Comparison of ENCODE assay signal across 24 cellular contexts in the genomic region with DNA sequence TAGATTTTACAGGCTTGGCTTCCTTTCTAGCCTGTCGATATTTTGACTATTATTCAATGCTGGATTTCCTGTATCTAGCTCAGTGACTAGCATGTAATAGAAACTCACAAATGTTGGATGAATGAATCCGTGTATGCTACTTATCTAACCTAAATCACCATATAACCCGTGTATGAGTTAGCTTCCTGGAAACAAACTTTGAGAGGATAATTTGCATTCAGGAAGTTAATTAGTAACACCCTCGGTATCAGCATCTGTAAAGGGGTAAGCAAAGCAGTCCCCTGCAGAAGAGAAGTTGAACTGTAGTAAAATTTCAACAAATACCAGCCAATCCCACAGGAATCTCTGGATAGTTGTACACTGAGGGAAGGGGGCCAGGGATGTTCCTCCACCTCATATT.
DNase-seq lines count a peak whose midpoint lies in the region; ATAC-seq and TF ChIP-seq lines count a peak whose summit lies in the region.
"Had no signal": no experiment of that assay in that cellular context is flagged by ENCODE, and none has a peak within 500 bp of the region (broad histone marks: within the 10 kb centered on the region; RNA-seq: fewer than 3 reads in every experiment).

No MANE protein-coding gene starts in this region.

- H3K9me3 ChIP-seq in mucosa of descending colon: no peaks in the 10 kb centered on the region
- H3K9me3 ChIP-seq: BE2C had no signal

- no peak for DNase-seq in mucosa of descending colon
- DNase-seq in iPS-NIHi11 (ENCODE audit: low spot score): no peak
- DNase-seq in activated CD4-positive, alpha-beta T cell treated with anti-CD3 and anti-CD28 coated beads for 48 hours: no peak
- DNase-seq: BE2C; CD4-positive, alpha-beta T cell; DMS153; EL; HCEC 1CT; Karpas-422; NCI-H1092; NCI-H1436 treated with DMSO at 0.1 percent for 48 hours; NCI-H2029; NCI-H2171; NCI-H446 treated with DMSO at 0.1 percent for 48 hours; NCI-H69; Right ventricle myocardium superior; SW 1271; T-helper 2 cell had no signal

- H3K4me3 ChIP-seq in mucosa of descending colon: no peak overlapping the region
- H3K4me3 ChIP-seq: GM12878, GM23338 had no signal

- no peak for TF ChIP-seq CTCF in mucosa of descending colon (IDR thresholded peaks at IDR 0.05)

- H3K36me3 ChIP-seq in mucosa of descending colon (ENCODE audit: low read depth): no peaks in the 10 kb centered on the region
- H3K36me3 ChIP-seq: BE2C had no signal

- peak; percentile 77 for ATAC-seq in GM18861 (IDR thresholded peaks at IDR 0.05; ENCODE audit: unreplicated experiment)
- ATAC-seq in GM19372 (IDR thresholded peaks at IDR 0.05; ENCODE audit: low read depth, unreplicated experiment): peak; percentile 74
- ATAC-seq in HG02981 (IDR thresholded peaks at IDR 0.05; ENCODE audit: unreplicated experiment): peak; percentile 54
- ATAC-seq in mucosa of descending colon: peak; percentile 81
- ATAC-seq in GM19455 (IDR thresholded peaks at IDR 0.05; ENCODE audit: unreplicated experiment): no peak
- ATAC-seq: GM12878, GM23338 had no signal

- intact Hi-C loops in mucosa of descending colon (cut with DNase I, micrococcal nuclease): no loop called here

- no peaks in the 10 kb centered on the region for H3K4me1 ChIP-seq in mucosa of descending colon (ENCODE audit: low read depth)
- H3K4me1 ChIP-seq: BE2C had no signal
